Comparison of ENCODE assay signal across 1 cellular context in genomic region chr20:1429143-1429728, GRCh38.
TF ChIP-seq lines count a peak whose summit lies in the region.

No MANE protein-coding gene starts in this region.

TF ChIP-seq in IMR-90, 13 proteins besides CTCF, POLR2A, EP300 and RAD21 (continued from another document):
- TF ChIP-seq CEBPB (IDR thresholded peaks at IDR 0.05; ENCODE audit: low read depth, low read length) (no peak), NFE2L2 (IDR thresholded peaks at IDR 0.05; ENCODE audit: low read depth, low read length) (no peak), FOS (IDR thresholded peaks at IDR 0.05; ENCODE audit: low read depth, low read length) (no peak), MAZ (IDR thresholded peaks at IDR 0.05; ENCODE audit: borderline replicate concordance, low read depth, low read length) (no peak), USF2 (IDR thresholded peaks at IDR 0.05; ENCODE audit: low read depth, low read length) (no peak)
